21 cellular contexts compared by ENCODE assay signal in the genomic region with DNA sequence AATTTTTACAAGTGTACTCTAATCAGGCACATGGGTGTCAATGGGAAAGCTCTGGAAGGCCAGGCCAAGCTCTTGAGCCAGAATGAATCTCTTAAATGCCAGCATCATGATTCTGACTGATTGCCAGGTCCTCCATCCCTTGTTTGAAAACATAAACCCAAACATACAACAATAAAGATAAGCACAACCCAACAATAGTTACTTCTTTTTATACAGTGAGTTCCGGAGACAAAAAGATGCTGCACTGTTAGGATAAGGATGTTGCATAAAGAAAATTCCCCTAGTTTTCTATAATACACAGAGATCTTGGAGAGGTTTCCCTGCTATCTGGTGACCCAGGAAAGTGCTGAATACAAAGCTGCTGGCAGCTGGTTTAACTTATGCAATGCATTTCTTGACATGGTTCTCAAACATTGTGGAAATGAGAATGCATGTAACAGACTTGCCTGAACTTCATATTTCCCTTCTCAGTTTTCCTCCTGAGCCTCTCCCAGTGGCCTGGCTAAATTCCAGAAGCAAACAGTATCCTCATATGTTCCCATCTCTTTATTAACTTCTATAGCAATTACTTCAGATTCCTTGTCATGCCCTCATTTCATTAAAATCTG.
A peak's percentile ranks its signal among the peaks of the same experiment; 100 is the strongest.
DNase-seq lines count a peak whose midpoint lies in the region; ATAC-seq and TF ChIP-seq lines count a peak whose summit lies in the region.
"Had no signal": no experiment of that assay in that cellular context is flagged by ENCODE, and none has a peak within 500 bp of the region (broad histone marks: within the 10 kb centered on the region; RNA-seq: fewer than 3 reads in every experiment).

No MANE protein-coding gene starts in this region.

- intact Hi-C loops in lower lobe of right lung (cut with DNase I): no loop called here
- intact Hi-C loops in psoas muscle (cut with DNase I): no loop called here
- intact Hi-C loops in sciatic nerve (cut with DNase I): no loop called here

- TF ChIP-seq CTCF in AG04450 (IDR thresholded peaks at IDR 0.05; ENCODE audit: low read depth, low read length): no peak
- no peak for TF ChIP-seq CTCF in VCaP (conservative IDR thresholded peaks at IDR 0.05)
- TF ChIP-seq CTCF in fibroblast of mammary gland (conservative IDR thresholded peaks at IDR 0.05; ENCODE audit: control insufficient read depth, insufficient read depth, low read depth, low read length): no peak
- TF ChIP-seq CTCF in mesothelial cell of epicardium (IDR thresholded peaks at IDR 0.05; ENCODE audit: unreplicated experiment): no peak
- no peak for TF ChIP-seq CTCF in lower lobe of right lung (IDR thresholded peaks at IDR 0.05)
- no peak for TF ChIP-seq CTCF in psoas muscle (IDR thresholded peaks at IDR 0.05)

- H3K4me1 Mint-ChIP-seq in mesothelial cell of epicardium: peaks cover 25% of the 10 kb centered on the region
- H3K4me1 Mint-ChIP-seq: IgD-negative memory B cell had no signal

- no peaks in the 10 kb centered on the region for H3K9me3 ChIP-seq in AG04450 (ENCODE audit: control insufficient read depth, insufficient read depth, low read length)
- no peaks in the 10 kb centered on the region for H3K9me3 ChIP-seq in lower lobe of right lung
- H3K9me3 ChIP-seq in psoas muscle: no peaks in the 10 kb centered on the region
- H3K9me3 ChIP-seq: A549, SJSA1 had no signal

- CTCF ChIA-PET in AG04450 (lab: Charles Lee): interaction anchor here (0.8 to 3.8 kb wide), 4 partner anchors 58 to 382 kb away, joined by 3 to 18 read pairs (median 6); no protein-coding TSS in a partner anchor

- no peaks in the 10 kb centered on the region for H3K36me3 Mint-ChIP-seq in mesothelial cell of epicardium
- H3K36me3 Mint-ChIP-seq: IgD-negative memory B cell had no signal

- no peaks in the 10 kb centered on the region for H3K9me3 Mint-ChIP-seq in mesothelial cell of epicardium
- H3K9me3 Mint-ChIP-seq: H9 had no signal

- peak; percentile 51 for DNase-seq in AG04450 (ENCODE audit: low read depth, low spot score)
- DNase-seq in fibroblast of mammary gland (ENCODE audit: low read depth): peak; percentile 7
- no peak for DNase-seq in mesothelial cell of epicardium (ENCODE audit: low spot score in 2 of 2, unreplicated experiment in 2 of 2)
- no peak for DNase-seq in lower lobe of right lung
- no peak for DNase-seq in psoas muscle
- no peak for DNase-seq in sciatic nerve (ENCODE audit: low spot score)
- DNase-seq: C1 segment of cervical spinal cord, DMS79 treated with DMSO at 0.1 percent for 48 hours, H9, Karpas-422, NCI-H1048, NCI-H1436, NCI-H1930, NCI-H526 had no signal

- H3K36me3 ChIP-seq in lower lobe of right lung (no peaks in the 10 kb centered on the region), psoas muscle (ENCODE audit: insufficient read depth in 1 of 2, low read depth in 1 of 2) (no peaks in the 10 kb centered on the region)
- H3K36me3 ChIP-seq: SJSA1 had no signal

- POLR2A ChIA-PET in AG04450 (lab: Yijun Ruan, JAX): interaction anchor here (0.6 to 1.1 kb wide), 3 partner anchors 38 to 218 kb away, joined by 3 to 4 read pairs (median 3); no protein-coding TSS in a partner anchor

- 77 to 88% (median 78%) methylated on average over 1 of the region's 1 CpG for WGBS in psoas muscle, 3 donors

- ATAC-seq in lower lobe of right lung (no peak), psoas muscle (no peak), sciatic nerve (no peak), GM19467 (IDR thresholded peaks at IDR 0.05; ENCODE audit: unreplicated experiment) (no peak)
- ATAC-seq: A549, Panc1 had no signal

- H3K4me1 ChIP-seq in lower lobe of right lung: peaks cover 12% of the 10 kb centered on the region
- H3K4me1 ChIP-seq in psoas muscle: no peaks in the 10 kb centered on the region
- H3K4me1 ChIP-seq: A549, SJSA1 had no signal

- H3K4me3 Mint-ChIP-seq in mesothelial cell of epicardium: no peak overlapping the region
- H3K4me3 Mint-ChIP-seq: H9, IgD-negative memory B cell had no signal

- H3K27me3 Mint-ChIP-seq in mesothelial cell of epicardium (ENCODE audit: low read depth): peaks cover 1% of the 10 kb centered on the region
- H3K27me3 Mint-ChIP-seq: IgD-negative memory B cell had no signal

- peak overlapping the region; percentile 17 for H3K27ac Mint-ChIP-seq in mesothelial cell of epicardium
- H3K27ac Mint-ChIP-seq: H9, IgD-negative memory B cell had no signal

- H3K4me3 ChIP-seq in AG04450 (ENCODE audit: low read depth, low read length) (no peak overlapping the region), fibroblast of mammary gland (ENCODE audit: control insufficient read depth, low read depth, low read length) (no peak overlapping the region), lower lobe of right lung (no peak overlapping the region), psoas muscle (no peak overlapping the region)
- H3K4me3 ChIP-seq: A549, SJSA1 had no signal

- no peak overlapping the region for H3K27ac ChIP-seq in AG04450 (ENCODE audit: low read depth, low read length)
- H3K27ac ChIP-seq in VCaP: peak overlapping the region; percentile 25; the same call in 1 of the 2 replicates
- no peak overlapping the region for H3K27ac ChIP-seq in lower lobe of right lung
- H3K27ac ChIP-seq in psoas muscle: no peak overlapping the region
- H3K27ac ChIP-seq: A549, HL-60, SJSA1 had no signal

- no peaks in the 10 kb centered on the region for H3K27me3 ChIP-seq in AG04450 (ENCODE audit: control insufficient read depth, insufficient read depth, low read length)
- no peaks in the 10 kb centered on the region for H3K27me3 ChIP-seq in lower lobe of right lung (ENCODE audit: low read depth)
- no peaks in the 10 kb centered on the region for H3K27me3 ChIP-seq in psoas muscle (ENCODE audit: insufficient read depth in 3 of 3, low read length in 2 of 3)
- H3K27me3 ChIP-seq: SJSA1 had no signal

Comparison
In these comparisons a context has a peak if more than half of its experiments do, and no peak if none do; other contexts are left out.
1. DNase-seq: peak in AG04450 (single experiment) and fibroblast of mammary gland (single experiment); none in mesothelial cell of epicardium (0 of 2), lower lobe of right lung (single experiment), psoas muscle (0 of 2) and sciatic nerve (single experiment).